In genomic region chr14:91729756-91730155, GRCh38 we compare ENCODE assay signal across 26 cellular contexts. TPM values are rescaled to one million over a fixed set of nuclear protein-coding genes. Genes with fewer than 3 reads are reported as not detected.
"Had no signal": no experiment of that assay in that cellular context is flagged by ENCODE, and none has a peak within 500 bp of the region (broad histone marks: within the 10 kb centered on the region; RNA-seq: fewer than 3 reads in every experiment).

No MANE protein-coding gene starts in this region.

- H3K27me3 ChIP-seq: ascending aorta, body of pancreas had no signal

- H3K27ac ChIP-seq: ascending aorta, body of pancreas had no signal

- H3K4me1 ChIP-seq: ascending aorta, body of pancreas had no signal

- H3K4me3 ChIP-seq: ascending aorta, body of pancreas had no signal

- ATAC-seq: activated CD8-positive, alpha-beta T cell treated with anti-CD3 and anti-CD28 coated beads, Interleukin-2, amount 10 ng/mL, durations not matched to agents 7 days and 5 days; body of pancreas; T-helper 17 cell; WTC11 had no signal

- H3K9me3 ChIP-seq: ascending aorta, body of pancreas had no signal

- DNase-seq: activated CD4-positive, alpha-beta T cell treated with anti-CD3 and anti-CD28 coated beads for 48 hours; activated CD4-positive, alpha-beta T cell treated with anti-CD3 and anti-CD28 coated beads, Interleukin-2, amount 50 U/mL, for 4 hours; activated CD4-positive, CD25-positive, alpha-beta regulatory T cell treated with anti-CD3 and anti-CD28 coated beads, Interleukin-2, amount 50 U/mL, for 72 hours; activated CD8-positive, alpha-beta T cell treated with anti-CD3 and anti-CD28 coated beads, Interleukin-2, amount 10 ng/mL, durations not matched to agents 7 days and 5 days; activated effector memory CD4-positive, alpha-beta T cell treated with Interleukin-2 at 50 U/mL for 16 hours; activated naive CD4-positive, alpha-beta T cell; activated T-cell treated with anti-CD3 and anti-CD28 coated beads, Interleukin-2, amount 50 U/mL, for 24 hours; body of pancreas; KG1; NCI-H1092 treated with DMSO at 0.1 percent for 48 hours; NCI-H1436; NCI-H1694 treated with DMSO at 0.1 percent for 48 hours; NCI-H2029 treated with DMSO at 0.1 percent for 48 hours; NCI-H2171; NCI-H345; NCI-H510A; NCI-H526 treated with DMSO at 0.1 percent for 48 hours; NCI-H82; SIG-M5; T-helper 17 cell; T-helper 9 cell had no signal

- H3K36me3 ChIP-seq: ascending aorta had no signal

RNA-seq across cellular contexts. Expression of gene CATSPERB, which starts 2.1 kb away (rescaled TPM):
- total RNA-seq: LHCN-M2, OCI-LY7, RPMI7951 had no signal
